1 cellular context compared by ENCODE assay signal in genomic region chr12:26874501-26875296, GRCh38.
TF ChIP-seq lines count a peak whose summit lies in the region.

No MANE protein-coding gene starts in this region.

TF ChIP-seq in GM12878, 131 proteins besides CTCF, POLR2A, EP300 and RAD21 (continued from another document and continues in another):
- TF ChIP-seq BCLAF1 (IDR thresholded peaks at IDR 0.05) (no peak), SIX5 (IDR thresholded peaks at IDR 0.05; ENCODE audit: low read depth, low read length, severe bottlenecking) (no peak), DPF2 (IDR thresholded peaks at IDR 0.05) (peak; percentile 89; the same call in 1 of the 2 replicates), ZNF217 (IDR thresholded peaks at IDR 0.05) (no peak), CHD1 (IDR thresholded peaks at IDR 0.05; ENCODE audit: low read depth, low read length) (no peak), TCF7 (IDR thresholded peaks at IDR 0.05; ENCODE audit: borderline replicate concordance) (no peak), BHLHE40 (IDR thresholded peaks at IDR 0.05; ENCODE audit: borderline replicate concordance in 1 of 2, low read depth in 2 of 2, low read length in 1 of 2) (peak; percentile 27 to 54; a peak in 2 of 4 replicates), MTA3 (IDR thresholded peaks at IDR 0.05; ENCODE audit: borderline replicate concordance, low read length) (peak; percentile 87; the same call in 1 of the 2 replicates), NR2F1 (conservative IDR thresholded peaks at IDR 0.05) (peak; percentile 92), EGR1 (IDR thresholded peaks at IDR 0.05; ENCODE audit: borderline replicate concordance in 1 of 2, low read depth in 2 of 2, low read length in 2 of 2) (no peak), CEBPB (IDR thresholded peaks at IDR 0.05; ENCODE audit: borderline replicate concordance in 1 of 2, low read depth in 2 of 2, low read length in 2 of 2) (no peak; a peak in 1 of 4 replicates), USF1 (IDR thresholded peaks at IDR 0.05; ENCODE audit: borderline replicate concordance, extremely low read length, insufficient read depth, low read depth, low read length) (no peak), GATAD2B (conservative IDR thresholded peaks at IDR 0.05; ENCODE audit: low read depth) (0 out of 2 replicates have a peak, but pooled peaks have one; percentile 52), ASH2L (IDR thresholded peaks at IDR 0.05; ENCODE audit: borderline replicate concordance, low read depth) (no peak), PRDM15 (CRISPR knock-in tag; IDR thresholded peaks at IDR 0.05) (no peak), BCL3 (IDR thresholded peaks at IDR 0.05; ENCODE audit: borderline replicate concordance, insufficient read depth, low read depth, low read length, poor library complexity, severe bottlenecking) (no peak), CEBPZ (IDR thresholded peaks at IDR 0.05; ENCODE audit: low read depth, low read length) (no peak), GABPA (IDR thresholded peaks at IDR 0.05; ENCODE audit: low read depth) (no peak), CHD4 (IDR thresholded peaks at IDR 0.05) (no peak), NFXL1 (IDR thresholded peaks at IDR 0.05; ENCODE audit: borderline replicate concordance) (no peak), E4F1 (IDR thresholded peaks at IDR 0.05; ENCODE audit: borderline replicate concordance, partially characterized antibody) (no peak), CBX3 (IDR thresholded peaks at IDR 0.05; ENCODE audit: borderline replicate concordance, low read depth) (no peak), IRF5 (IDR thresholded peaks at IDR 0.05; ENCODE audit: borderline replicate concordance) (no peak), PML (IDR thresholded peaks at IDR 0.05; ENCODE audit: low read length) (peak; percentile 56; the same call in 1 of the 2 replicates), ZBTB40 (IDR thresholded peaks at IDR 0.05; ENCODE audit: borderline replicate concordance) (no peak), CBFB (IDR thresholded peaks at IDR 0.05; ENCODE audit: low read depth) (no peak), IRF3 (IDR thresholded peaks at IDR 0.05) (no peak), ATF3 (IDR thresholded peaks at IDR 0.05; ENCODE audit: borderline replicate concordance, extremely low read depth, low read depth, low read length) (no peak), USF2 (IDR thresholded peaks at IDR 0.05; ENCODE audit: borderline replicate concordance, low read depth, low read length) (no peak), MYB (IDR thresholded peaks at IDR 0.05; ENCODE audit: borderline replicate concordance, low read depth, low read length) (no peak), SMAD1 (IDR thresholded peaks at IDR 0.05; ENCODE audit: low read depth, partially characterized antibody) (no peak)
